In genomic region chr2:168639501-168639900, GRCh38 we compare ENCODE assay signal across 11 cellular contexts.
DNase-seq lines count a peak whose midpoint lies in the region; ATAC-seq and TF ChIP-seq lines count a peak whose summit lies in the region.
"Had no signal": no experiment of that assay in that cellular context is flagged by ENCODE, and none has a peak within 500 bp of the region (broad histone marks: within the 10 kb centered on the region; RNA-seq: fewer than 3 reads in every experiment).

No MANE protein-coding gene starts in this region.

- H3K4me3 ChIP-seq in mammary epithelial cell (replicated peaks in 1 of 3; ENCODE audit: insufficient read depth in 1 of 3, low read depth in 2 of 3, low read length in 3 of 3) (no peak overlapping the region), esophagus muscularis mucosa (no peak overlapping the region), lower lobe of right lung (no peak overlapping the region), upper lobe of right lung (no peak overlapping the region), WERI-Rb-1 (ENCODE audit: low read depth, low read length) (no peak overlapping the region)

- DNase-seq in mammary epithelial cell, result peak; percentile 23
- no peak for DNase-seq in MCF 10A (ENCODE audit: unreplicated experiment)
- peak; percentile 93 for DNase-seq in esophagus muscularis mucosa (ENCODE audit: extremely low spot score)
- no peak for DNase-seq in lower lobe of right lung
- DNase-seq in upper lobe of right lung, result no peak
- DNase-seq in NCI-H345 treated with DMSO at 0.1 percent for 48 hours (lab: John Stamatoyannopoulos, UW; ENCODE audit: unreplicated experiment), result no peak
- DNase-seq in WERI-Rb-1, result no peak
- DNase-seq: activated CD8-positive, alpha-beta memory T cell treated with anti-CD3 and anti-CD28 coated beads, Interleukin-2, amount 50 U/mL, for 4 hours; H9 had no signal

- H4K20me1 ChIP-seq in mammary epithelial cell (ENCODE audit: insufficient read depth, low read length), result no peaks in the 10 kb centered on the region

- TF ChIP-seq CTCF in mammary epithelial cell (conservative IDR thresholded peaks at IDR 0.05 in 1 of 2, IDR thresholded peaks at IDR 0.05 in 1 of 2; ENCODE audit: extremely low read depth in 1 of 2, insufficient read depth in 1 of 2, low read depth in 1 of 2, low read length in 2 of 2), result no peak
- TF ChIP-seq CTCF in MCF 10A (IDR thresholded peaks at IDR 0.05; ENCODE audit: unreplicated experiment), result no peak
- TF ChIP-seq CTCF in esophagus muscularis mucosa (IDR thresholded peaks at IDR 0.05), result no peak
- no peak for TF ChIP-seq CTCF in lower lobe of right lung (IDR thresholded peaks at IDR 0.05)
- TF ChIP-seq CTCF in upper lobe of right lung (IDR thresholded peaks at IDR 0.05), result no peak
- no peak for TF ChIP-seq CTCF in WERI-Rb-1 (IDR thresholded peaks at IDR 0.05; ENCODE audit: low read depth, low read length)

- H3K4me1 Mint-ChIP-seq in MCF 10A (ENCODE audit: insufficient read depth, unreplicated experiment), result peaks cover 15% of the 10 kb centered on the region
- H3K4me1 Mint-ChIP-seq: stimulated activated memory B cell treated with anti-CD40 and anti-IgM and Interleukin-4, amounts not matched to agents 10 μg/mL and 1 μg/mL and 100 μg/mL, for 72 hours had no signal

- peaks cover 68% of the 10 kb centered on the region for H3K79me2 ChIP-seq in mammary epithelial cell (ENCODE audit: insufficient read depth, low read length)

- intact Hi-C loops in mammary epithelial cell (cut with micrococcal nuclease), result no loop called here
- intact Hi-C loops in MCF 10A (cut with micrococcal nuclease), result no loop called here
- intact Hi-C loops in esophagus muscularis mucosa (cut with DNase I), result loop anchor here (5.0 to 10.0 kb wide), 3 partner anchors 55 to 182 kb away; partner anchors contain the start of gene CERS6
- intact Hi-C loops in lower lobe of right lung (cut with DNase I), result no loop called here
- intact Hi-C loops in upper lobe of right lung (cut with DNase I), result no loop called here

- BruUV-seq in mammary epithelial cell (replicated peaks; lab: Mats Ljungman, UMichigan), result no TSS peak
- no TSS peak for BruUV-seq in MCF 10A (replicated peaks; lab: Mats Ljungman, UMichigan)

- 92% methylated on average over 1 of the region's 1 CpG for WGBS in mammary epithelial cell (ENCODE audit: low coverage, missing lambda C conversion rate)
- WGBS in esophagus muscularis mucosa, result 58% methylated on average over 1 of the region's 1 CpG

- H2AFZ ChIP-seq in mammary epithelial cell (ENCODE audit: low read depth, low read length), result no peak overlapping the region

- no peak overlapping the region for H3K27ac Mint-ChIP-seq in MCF 10A (ENCODE audit: low read depth, unreplicated experiment)
- H3K27ac Mint-ChIP-seq: stimulated activated memory B cell treated with anti-CD40 and anti-IgM and Interleukin-4, amounts not matched to agents 10 μg/mL and 1 μg/mL and 100 μg/mL, for 72 hours had no signal

- H3K4me1 ChIP-seq in mammary epithelial cell (ENCODE audit: insufficient read depth, low read length) (no peaks in the 10 kb centered on the region), esophagus muscularis mucosa (peaks cover 39 to 73% (median 55%) of the 10 kb centered on the region in 4 donors), lower lobe of right lung (peaks cover 10% of the 10 kb centered on the region), upper lobe of right lung (no peaks in the 10 kb centered on the region)

- no peak overlapping the region for H3K9ac ChIP-seq in mammary epithelial cell (ENCODE audit: insufficient read depth, low read length)

- no peak overlapping the region for H3K4me3 Mint-ChIP-seq in MCF 10A (ENCODE audit: unreplicated experiment)
- H3K4me3 Mint-ChIP-seq: H9; stimulated activated memory B cell treated with anti-CD40 and anti-IgM and Interleukin-4, amounts not matched to agents 10 μg/mL and 1 μg/mL and 100 μg/mL, for 72 hours had no signal

- peak; percentile 61 to 82 for ATAC-seq in lower lobe of right lung
- peak; percentile 78 for ATAC-seq in upper lobe of right lung
- no peak for ATAC-seq in GM21723 (IDR thresholded peaks at IDR 0.05; ENCODE audit: unreplicated experiment)
- ATAC-seq: stimulated activated memory B cell treated with anti-CD40 and anti-IgM and Interleukin-4, amounts not matched to agents 10 μg/mL and 1 μg/mL and 100 μg/mL, for 72 hours had no signal

- no peak overlapping the region for H3K4me2 ChIP-seq in mammary epithelial cell (ENCODE audit: insufficient read depth, low read depth, low read length)

- no peaks in the 10 kb centered on the region for H3K9me3 Mint-ChIP-seq in MCF 10A (ENCODE audit: unreplicated experiment)
- H3K9me3 Mint-ChIP-seq: H9 had no signal

- no peak overlapping the region for H3K27ac ChIP-seq in mammary epithelial cell (ENCODE audit: insufficient read depth, low read depth, low read length)
- H3K27ac ChIP-seq in esophagus muscularis mucosa (replicated peaks in 1 of 4), result peak overlapping the region; percentile 74 to 84 (median 79)
- H3K27ac ChIP-seq in lower lobe of right lung, result no peak overlapping the region
- no peak overlapping the region for H3K27ac ChIP-seq in upper lobe of right lung
- no peak overlapping the region for H3K27ac ChIP-seq in WERI-Rb-1

- H3K27me3 ChIP-seq in mammary epithelial cell (ENCODE audit: insufficient read depth, low read length), result no peaks in the 10 kb centered on the region
- H3K27me3 ChIP-seq in esophagus muscularis mucosa, result no peaks in the 10 kb centered on the region
- H3K27me3 ChIP-seq in lower lobe of right lung (ENCODE audit: low read depth), result no peaks in the 10 kb centered on the region
- no peaks in the 10 kb centered on the region for H3K27me3 ChIP-seq in upper lobe of right lung
- H3K27me3 ChIP-seq in WERI-Rb-1 (ENCODE audit: insufficient read depth, low read depth, severe bottlenecking), result no peaks in the 10 kb centered on the region

- CTCF ChIA-PET in mammary epithelial cell (lab: Charles Lee; ENCODE audit: low non-redundant PET), result no interaction called here
- CTCF ChIA-PET in MCF 10A (lab: Yijun Ruan, JAX), result no interaction called here

- no peaks in the 10 kb centered on the region for H3K36me3 ChIP-seq in mammary epithelial cell (ENCODE audit: insufficient read depth, low read length)
- no peaks in the 10 kb centered on the region for H3K36me3 ChIP-seq in esophagus muscularis mucosa
- no peaks in the 10 kb centered on the region for H3K36me3 ChIP-seq in lower lobe of right lung
- no peaks in the 10 kb centered on the region for H3K36me3 ChIP-seq in upper lobe of right lung
- H3K36me3 ChIP-seq in WERI-Rb-1, result no peaks in the 10 kb centered on the region

- H3K36me3 Mint-ChIP-seq in MCF 10A (ENCODE audit: insufficient read depth, unreplicated experiment), result peaks cover 4% of the 10 kb centered on the region
- H3K36me3 Mint-ChIP-seq: stimulated activated memory B cell treated with anti-CD40 and anti-IgM and Interleukin-4, amounts not matched to agents 10 μg/mL and 1 μg/mL and 100 μg/mL, for 72 hours had no signal

- dilution Hi-C loops in mammary epithelial cell (cut with HindIII; ENCODE audit: low sequenced_read_pairs), result no loop called here

- peak; percentile 76 for TF ChIP-seq EP300 in esophagus muscularis mucosa (IDR thresholded peaks at IDR 0.05)

- TF ChIP-seq POLR2A in esophagus muscularis mucosa (IDR thresholded peaks at IDR 0.05; ENCODE audit: low read depth), result no peak

- H3K9me3 ChIP-seq in mammary epithelial cell (replicated peaks; ENCODE audit: insufficient read depth, low read length) (no peaks in the 10 kb centered on the region), esophagus muscularis mucosa (no peaks in the 10 kb centered on the region), lower lobe of right lung (no peaks in the 10 kb centered on the region), upper lobe of right lung (no peaks in the 10 kb centered on the region), WERI-Rb-1 (ENCODE audit: severe bottlenecking) (no peaks in the 10 kb centered on the region)

- POLR2A ChIA-PET in MCF 10A (lab: Yijun Ruan, JAX), result no interaction called here

- H3K27me3 Mint-ChIP-seq in MCF 10A (ENCODE audit: insufficient read depth, unreplicated experiment), result no peaks in the 10 kb centered on the region
- H3K27me3 Mint-ChIP-seq: stimulated activated memory B cell treated with anti-CD40 and anti-IgM and Interleukin-4, amounts not matched to agents 10 μg/mL and 1 μg/mL and 100 μg/mL, for 72 hours had no signal

- in situ Hi-C loops in mammary epithelial cell (cut with MboI; ENCODE audit: low sequenced_read_pairs in 2 of 2), result no loop called here

Comparison
In these comparisons a context has a peak if more than half of its experiments do, and no peak if none do; other contexts are left out.
1. DNase-seq: peak in mammary epithelial cell (single experiment) and esophagus muscularis mucosa (single experiment); none in MCF 10A (single experiment), lower lobe of right lung (single experiment), upper lobe of right lung (single experiment), NCI-H345 treated with DMSO at 0.1 percent for 48 hours (single experiment) and WERI-Rb-1 (single experiment).
2. H3K27ac ChIP-seq: peak in esophagus muscularis mucosa (4 of 4); none in mammary epithelial cell (single experiment), lower lobe of right lung (single experiment), upper lobe of right lung (single experiment) and WERI-Rb-1 (single experiment).